Comparison of ENCODE assay signal across 8 cellular contexts in the genomic region with DNA sequence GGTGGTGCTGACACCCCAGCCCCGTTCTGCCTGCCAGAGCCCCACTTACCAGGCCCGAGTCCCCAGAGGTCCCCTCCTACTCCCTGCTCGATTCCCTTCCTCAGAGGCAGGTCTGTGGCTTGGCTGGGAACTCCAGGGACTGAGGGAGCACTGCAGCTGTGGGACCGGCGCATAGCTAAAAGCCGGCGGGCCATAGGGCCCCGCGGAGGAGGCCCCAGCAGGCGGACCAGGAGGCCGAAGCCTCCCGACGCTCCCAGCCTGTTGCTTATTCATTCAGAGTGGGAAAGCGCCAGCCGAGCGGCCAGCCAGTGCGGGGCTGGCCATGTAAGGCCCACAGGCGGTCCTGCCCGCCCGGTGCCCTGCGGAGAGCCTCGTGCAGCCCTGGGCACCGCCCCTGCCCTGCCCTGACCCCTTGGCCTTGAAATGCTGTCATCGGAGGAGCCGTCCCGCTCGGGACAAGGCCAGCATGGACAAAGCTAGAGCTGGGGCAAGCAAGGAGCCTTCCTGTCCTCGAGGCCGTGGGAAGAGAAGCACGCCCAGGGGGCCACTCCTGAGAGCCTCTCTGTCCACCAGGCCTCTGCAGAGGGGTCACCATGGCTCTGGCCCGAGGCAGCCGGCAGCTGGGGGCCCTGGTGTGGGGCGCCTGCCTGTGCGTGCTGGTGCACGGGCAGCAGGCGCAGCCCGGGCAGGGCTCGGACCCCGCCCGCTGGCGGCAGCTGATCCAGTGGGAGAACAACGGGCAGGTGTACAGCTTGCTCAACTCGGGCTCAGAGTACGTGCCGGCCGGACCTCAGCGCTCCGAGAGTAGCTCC. TPM values are rescaled to one million over a fixed set of nuclear protein-coding genes. Genes with fewer than 3 reads are reported as not detected.
DNase-seq lines count a peak whose midpoint lies in the region; ATAC-seq and TF ChIP-seq lines count a peak whose summit lies in the region.

Gene LOXL1, plus strand, starts transcription at position 272 of the 812 bp plus-strand sequence. Its CDS starts 322 bp downstream, at position 594.

- peak within 1 kb of the TSS; percentile 90 for H4K91ac ChIP-seq in trophoblast cell (ENCODE audit: low read depth, low read length)

- peak within 1 kb of the TSS; percentile 71 for H3K14ac ChIP-seq in trophoblast cell (ENCODE audit: low read length)

- peak within 1 kb of the TSS; percentile 65 to 88 for H3K4me3 ChIP-seq in ascending aorta
- H3K4me3 ChIP-seq in right atrium auricular region, result peak within 1 kb of the TSS; percentile 59 to 69
- H3K4me3 ChIP-seq in trophoblast cell (ENCODE audit: low read depth, low read length), result peak within 1 kb of the TSS; percentile 71

- peak within 1 kb of the TSS; percentile 6 for H2BK12ac ChIP-seq in trophoblast cell (ENCODE audit: low read length)

- H2AFZ ChIP-seq in trophoblast cell (ENCODE audit: insufficient read depth, low read length, poor library complexity), result peak within 1 kb of the TSS; percentile 13

- H3K27me3 ChIP-seq in ascending aorta (no peaks in the 10 kb centered on the region), right atrium auricular region (no peaks in the 10 kb centered on the region), trophoblast cell (ENCODE audit: insufficient read depth, low read length) (peaks cover 6% of the 10 kb centered on the region)

- peaks cover 8% of the 10 kb centered on the region for H3K79me2 ChIP-seq in trophoblast cell (ENCODE audit: control insufficient read depth, insufficient read depth, low read length, poor library complexity)

- no peak within 1 kb of the TSS for H3K9ac ChIP-seq in trophoblast cell (ENCODE audit: low read length)

- H4K8ac ChIP-seq in trophoblast cell (ENCODE audit: low read depth, low read length), result peak within 1 kb of the TSS; percentile 47

- H3K4me2 ChIP-seq in trophoblast cell (ENCODE audit: low read length), result peak within 1 kb of the TSS; percentile 77

- WGBS in trophoblast cell (ENCODE audit: extremely low coverage, insufficient coverage, insufficient read length), result no CpG with 5 or more reads among the region's 48 CpGs

- H3K9me3 ChIP-seq in ascending aorta (no peaks in the 10 kb centered on the region), right atrium auricular region (no peaks in the 10 kb centered on the region), trophoblast cell (ENCODE audit: insufficient read depth, low read depth, low read length) (no peaks in the 10 kb centered on the region)

- peak within 1 kb of the TSS; percentile 78 for H3K18ac ChIP-seq in trophoblast cell (ENCODE audit: low read length)

- intact Hi-C loops in ascending aorta (cut with DNase I), result loop anchor here (1.0 kb wide), 2 partner anchors 16 to 25 kb away; no protein-coding TSS in a partner anchor

- TF ChIP-seq CTCF in ascending aorta (IDR thresholded peaks at IDR 0.05), result no peak
- no peak for TF ChIP-seq CTCF in right atrium auricular region (IDR thresholded peaks at IDR 0.05)

- H3K4me1 ChIP-seq in ascending aorta, result peaks cover 60 to 64% of the 10 kb centered on the region in 2 donors
- peaks cover 0 to 92% of the 10 kb centered on the region in 2 donors for H3K4me1 ChIP-seq in right atrium auricular region
- H3K4me1 ChIP-seq in trophoblast cell (ENCODE audit: control insufficient read depth in 1 of 2, insufficient read depth in 2 of 2, low read length in 2 of 2), result peaks cover 20 to 46% of the 10 kb centered on the region in 2 experiments

- H3K27ac ChIP-seq in ascending aorta (peak within 1 kb of the TSS; percentile 92 to 97), right atrium auricular region (peak within 1 kb of the TSS; percentile 80 to 86), trophoblast cell (ENCODE audit: low read depth, low read length) (no peak within 1 kb of the TSS)

- peak within 1 kb of the TSS; percentile 77 for H2BK120ac ChIP-seq in trophoblast cell (ENCODE audit: insufficient read depth, low read length, poor library complexity)

- no peak within 1 kb of the TSS for H2BK5ac ChIP-seq in trophoblast cell (ENCODE audit: low read depth, low read length, poor library complexity)

- no peak for ATAC-seq in GM19463 (IDR thresholded peaks at IDR 0.05; ENCODE audit: unreplicated experiment)
- no peak for ATAC-seq in GM19035 (IDR thresholded peaks at IDR 0.05; ENCODE audit: unreplicated experiment)

- H3K23ac ChIP-seq in trophoblast cell (ENCODE audit: low read length), result no peak within 1 kb of the TSS

- H4K12ac ChIP-seq in trophoblast cell (ENCODE audit: low read depth, low read length), result peak within 1 kb of the TSS; percentile 88

- peak within 1 kb of the TSS; percentile 13 for H3K4ac ChIP-seq in trophoblast cell (ENCODE audit: low read depth, low read length)

- peak; percentile 10 for DNase-seq in DMS79 treated with DMSO at 0.1 percent for 48 hours (lab: John Stamatoyannopoulos, UW)
- DNase-seq in NCI-H1105 treated with DMSO at 0.1 percent for 48 hours (lab: John Stamatoyannopoulos, UW), result peak; percentile 11
- peak; percentile 44 to 93 for DNase-seq in ascending aorta (ENCODE audit: low spot score in 2 of 2)
- DNase-seq in right atrium auricular region (ENCODE audit: low spot score), result peak; percentile 83
- DNase-seq in trophoblast cell, result peak; percentile 87 to 91
- DNase-seq in OCI-M1 (lab: John Stamatoyannopoulos, UW), result no peak

- H3K36me3 ChIP-seq in ascending aorta, result no peaks in the 10 kb centered on the region
- no peaks in the 10 kb centered on the region for H3K36me3 ChIP-seq in right atrium auricular region
- no peaks in the 10 kb centered on the region for H3K36me3 ChIP-seq in trophoblast cell (ENCODE audit: control insufficient read depth in 1 of 2, insufficient read depth in 2 of 2, low read length in 2 of 2)

- H3K79me1 ChIP-seq in trophoblast cell (ENCODE audit: low read length), result peaks cover 13% of the 10 kb centered on the region

- no peak within 1 kb of the TSS for H2AK5ac ChIP-seq in trophoblast cell (ENCODE audit: low read length)

RNA-seq across cellular contexts. Expression of gene LOXL1, which starts in this region (rescaled TPM):
- total RNA-seq in ascending aorta (260 TPM), right atrium auricular region (10 to 100 TPM; 22.2 to 59.0 TPM)
- 64.9 and 67.5 TPM in 2 replicates for polyA plus RNA-seq in trophoblast cell (2013)
